13 cellular contexts compared by ENCODE assay signal in the genomic region with DNA sequence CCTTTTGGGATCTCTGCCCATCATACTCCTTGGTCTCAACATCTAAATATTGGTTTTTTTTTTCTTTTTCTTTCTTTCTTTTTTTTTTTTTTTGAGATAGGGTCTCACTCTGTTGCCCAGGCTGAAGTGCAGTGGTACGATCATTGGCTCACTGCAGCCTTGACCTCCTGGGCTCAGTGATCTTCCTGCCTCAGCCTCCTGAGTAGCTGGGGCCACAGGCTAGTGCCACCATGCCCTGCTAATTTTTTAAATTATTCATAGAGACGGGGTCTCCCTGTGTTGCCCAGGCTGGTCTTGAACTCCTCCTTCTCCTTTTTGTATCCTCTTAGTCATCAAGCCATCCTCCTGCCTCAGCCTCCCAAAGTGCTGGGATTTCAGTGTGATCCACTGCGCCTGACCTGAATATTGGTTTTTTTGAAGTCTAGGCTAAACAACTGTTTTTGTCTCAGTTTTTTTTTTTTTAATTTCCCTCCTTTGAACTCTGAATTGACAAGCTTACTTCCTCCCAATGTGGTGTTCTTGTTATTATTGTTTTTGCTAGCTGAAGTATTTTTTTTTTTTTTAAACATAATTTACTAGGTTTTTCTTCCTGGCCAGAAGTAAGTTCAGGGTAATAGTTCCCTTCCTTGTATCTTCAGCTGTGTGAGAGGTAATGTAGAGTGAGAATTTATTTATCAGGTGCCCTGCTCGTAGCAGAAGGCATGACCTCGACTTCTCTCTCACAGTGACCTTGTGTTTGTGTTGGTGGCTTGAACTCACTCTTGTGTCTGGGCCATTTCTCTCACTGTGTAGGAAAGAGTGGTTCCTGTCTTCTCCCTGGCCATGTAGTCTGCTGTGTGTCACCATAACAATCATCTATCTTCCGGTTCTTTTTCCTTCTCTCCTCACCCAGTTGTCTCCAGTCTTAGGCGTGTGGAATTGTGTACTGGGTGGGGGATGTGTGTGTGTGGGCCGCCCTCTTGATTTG. TPM values are rescaled to one million over a fixed set of nuclear protein-coding genes. Genes with fewer than 3 reads are reported as not detected.
A peak's percentile ranks its signal among the peaks of the same experiment; 100 is the strongest.
DNase-seq lines count a peak whose midpoint lies in the region.
"Had no signal": no experiment of that assay in that cellular context is flagged by ENCODE, and none has a peak within 500 bp of the region (broad histone marks: within the 10 kb centered on the region; RNA-seq: fewer than 3 reads in every experiment).

No MANE protein-coding gene starts in this region.

- H3K9me3 Mint-ChIP-seq in activated naive CD4-positive, alpha-beta T cell treated with anti-CD3 and anti-CD28 coated beads, Interleukin-2, amount 10 ng/mL, durations not matched to agents 7 days and 5 days = no peaks in the 10 kb centered on the region
- H3K9me3 Mint-ChIP-seq in activated naive CD8-positive, alpha-beta T cell (ENCODE audit: low read depth) = no peaks in the 10 kb centered on the region
- H3K9me3 Mint-ChIP-seq: brain had no signal

- H3K27ac ChIP-seq in urinary bladder (ENCODE audit: low read depth) = peak overlapping the region; percentile 68
- H3K27ac ChIP-seq: VCaP had no signal

- peaks cover 3% of the 10 kb centered on the region for H3K36me3 Mint-ChIP-seq in activated naive CD4-positive, alpha-beta T cell treated with anti-CD3 and anti-CD28 coated beads, Interleukin-2, amount 10 ng/mL, durations not matched to agents 7 days and 5 days
- H3K36me3 Mint-ChIP-seq in activated naive CD8-positive, alpha-beta T cell = no peaks in the 10 kb centered on the region

- no peak overlapping the region for H3K4me3 ChIP-seq in urinary bladder (ENCODE audit: low read depth, low read length)

- no peaks in the 10 kb centered on the region for H3K36me3 ChIP-seq in urinary bladder (ENCODE audit: insufficient read depth)

- no peaks in the 10 kb centered on the region for H3K27me3 Mint-ChIP-seq in activated naive CD4-positive, alpha-beta T cell treated with anti-CD3 and anti-CD28 coated beads, Interleukin-2, amount 10 ng/mL, durations not matched to agents 7 days and 5 days
- no peaks in the 10 kb centered on the region for H3K27me3 Mint-ChIP-seq in activated naive CD8-positive, alpha-beta T cell
- H3K27me3 Mint-ChIP-seq: brain had no signal

- H3K27ac Mint-ChIP-seq in activated naive CD4-positive, alpha-beta T cell treated with anti-CD3 and anti-CD28 coated beads, Interleukin-2, amount 10 ng/mL, durations not matched to agents 7 days and 5 days = peak overlapping the region; percentile 82
- H3K27ac Mint-ChIP-seq in activated naive CD8-positive, alpha-beta T cell = peak overlapping the region; percentile 65

- DNase-seq in activated naive CD4-positive, alpha-beta T cell treated with anti-CD3 and anti-CD28 coated beads, Interleukin-2, amount 10 ng/mL, durations not matched to agents 7 days and 5 days = no peak
- no peak for DNase-seq in activated naive CD4-positive, alpha-beta T cell treated with anti-CD3 and anti-CD28 coated beads, Interleukin-2, amount 50 U/mL, for 16 hours
- DNase-seq in mesenteric fat pad (ENCODE audit: low spot score) (peak; percentile 33), GM19238 (ENCODE audit: insufficient read length, low spot score) (no peak), dedifferentiated amniotic fluid mesenchymal stem cell (ENCODE audit: extremely low spot score) (no peak), ACHN (no peak)
- DNase-seq: foreskin melanocyte; NCI-H526 treated with DMSO at 0.1 percent for 48 hours; stimulated activated CD4-positive, alpha-beta T cell treated with anti-CD3 and anti-CD28 coated beads, Interleukin-4, amount 100 ng/mL, for 1 hour had no signal

- in situ Hi-C loops in ACHN (cut with HindIII; ENCODE audit: low pct_ligation_motif_present, low pct_unique_long_range_greater_than_20kb, low sequenced_read_pairs) = no loop called here

- peaks cover 71% of the 10 kb centered on the region for H3K4me1 Mint-ChIP-seq in activated naive CD4-positive, alpha-beta T cell treated with anti-CD3 and anti-CD28 coated beads, Interleukin-2, amount 10 ng/mL, durations not matched to agents 7 days and 5 days
- peaks cover 70% of the 10 kb centered on the region for H3K4me1 Mint-ChIP-seq in activated naive CD8-positive, alpha-beta T cell (ENCODE audit: low read depth)

- 85% methylated on average over 8 of the region's 8 CpGs for WGBS in urinary bladder

- H3K4me3 Mint-ChIP-seq in activated naive CD4-positive, alpha-beta T cell treated with anti-CD3 and anti-CD28 coated beads, Interleukin-2, amount 10 ng/mL, durations not matched to agents 7 days and 5 days = no peak overlapping the region
- H3K4me3 Mint-ChIP-seq in activated naive CD8-positive, alpha-beta T cell = peak overlapping the region; percentile 46
- H3K4me3 Mint-ChIP-seq: brain had no signal

- CTCF ChIA-PET in activated naive CD4-positive, alpha-beta T cell treated with anti-CD3 and anti-CD28 coated beads, Interleukin-2, amount 10 ng/mL, durations not matched to agents 7 days and 5 days (lab: Charles Lee) = interaction anchor here (0.7 to 4.8 kb wide), 11 partner anchors 9 to 197 kb away, joined by 3 to 27 read pairs (median 4); no protein-coding TSS in a partner anchor

- H3K4me1 ChIP-seq in urinary bladder (ENCODE audit: insufficient read depth) = peaks cover 4% of the 10 kb centered on the region

RNA-seq across cellular contexts. Expression of gene MAPKAPK2, which starts 31.1 kb away (rescaled TPM):
- total RNA-seq in mesenteric fat pad = 103 TPM
- total RNA-seq in urinary bladder = 20.4 TPM
- 49.5 TPM for polyA plus RNA-seq in urinary bladder

RNA-seq across cellular contexts. Expression of gene IL19, which starts 54.7 kb away (rescaled TPM):
- total RNA-seq in mesenteric fat pad (not detected), urinary bladder (not detected)
- not detected for polyA plus RNA-seq in urinary bladder

RNA-seq across cellular contexts. Expression of gene IL10, which starts 56.5 kb away (rescaled TPM):
- 23.0 TPM for total RNA-seq in mesenteric fat pad
- 2.8 TPM for total RNA-seq in urinary bladder
- 2.2 TPM for polyA plus RNA-seq in urinary bladder
